Comparison of ENCODE assay signal across 30 cellular contexts in the genomic region with DNA sequence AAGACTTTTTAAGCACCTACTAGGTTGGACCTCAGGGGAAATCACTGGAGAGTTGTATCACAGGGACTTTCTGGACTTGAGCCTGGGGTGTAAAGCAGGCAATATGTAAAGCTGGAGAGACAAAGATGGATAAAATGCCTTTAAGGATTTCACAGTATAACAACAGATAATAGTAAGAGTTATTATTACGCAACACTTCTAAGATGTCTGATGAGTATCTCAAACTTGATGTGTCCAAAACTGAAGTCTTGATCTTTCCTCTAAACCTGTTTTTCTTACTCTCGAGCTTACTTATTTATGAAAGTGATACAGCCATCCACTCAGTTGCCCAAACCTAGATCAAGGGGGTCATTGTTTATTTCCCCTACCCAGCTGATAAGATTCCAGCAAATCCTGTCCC. TPM values are rescaled to one million over a fixed set of nuclear protein-coding genes. Genes with fewer than 3 reads are reported as not detected.
DNase-seq lines count a peak whose midpoint lies in the region; ATAC-seq lines count a peak whose summit lies in the region.
"Had no signal": no experiment of that assay in that cellular context is flagged by ENCODE, and none has a peak within 500 bp of the region (broad histone marks: within the 10 kb centered on the region; RNA-seq: fewer than 3 reads in every experiment).

No MANE protein-coding gene starts in this region.

- DNase-seq in activated naive CD4-positive, alpha-beta T cell treated with anti-CD3 and anti-CD28 coated beads, Interleukin-2, amount 50 U/mL, for 72 hours (ENCODE audit: low spot score in 2 of 2), result no peak
- no peak for DNase-seq in activated T-helper 2 cell treated with anti-CD3 and anti-CD28 coated beads, Interferon-gamma antibody, Interleukin-2, Interleukin-4, amounts not matched to agents 10 μg/mL and 5 μg/mL and 100 μg/mL, durations not matched to agents 14 hours and 24 hours and 36 hours (ENCODE audit: low spot score)
- no peak for DNase-seq in stimulated activated effector memory CD8-positive, alpha-beta T cell treated with anti-CD3 and anti-CD28 coated beads, Interleukin-12 subunit alpha, Interleukin-12 subunit beta, amount 100 ng/mL, for 72 hours (ENCODE audit: low spot score in 2 of 2)
- DNase-seq in NCI-H1694 treated with DMSO at 0.1 percent for 48 hours (lab: John Stamatoyannopoulos, UW) (no peak), pons (ENCODE audit: low spot score) (no peak), posterior cingulate gyrus (no peak)
- DNase-seq: activated CD4-positive, CD25-positive, alpha-beta regulatory T cell; Calu3; DND-41; GF-D8; HCEC 1CT; NCI-H1048; NCI-H748 treated with DMSO at 0.1 percent for 48 hours; ovary; testis had no signal

- intact Hi-C loops in activated T-helper 2 cell treated with anti-CD3 and anti-CD28 coated beads, Interferon-gamma antibody, Interleukin-2, Interleukin-4, amounts not matched to agents 10 μg/mL and 5 μg/mL and 100 μg/mL, durations not matched to agents 14 hours and 24 hours and 36 hours (cut with micrococcal nuclease), result loop anchor here (5.0 kb wide), 1 partner anchor 605 kb away; the partner anchor contains the start of gene PSMA5
- intact Hi-C loops in posterior cingulate gyrus (cut with DNase I), result no loop called here

- H3K27me3 Mint-ChIP-seq in activated naive CD4-positive, alpha-beta T cell treated with anti-CD3 and anti-CD28 coated beads, Interleukin-2, amount 50 U/mL, for 24 hours, result no peaks in the 10 kb centered on the region
- no peaks in the 10 kb centered on the region for H3K27me3 Mint-ChIP-seq in activated T-helper 2 cell treated with anti-CD3 and anti-CD28 coated beads, Interferon-gamma antibody, Interleukin-2, Interleukin-4, amounts not matched to agents 10 μg/mL and 5 μg/mL and 100 μg/mL, durations not matched to agents 14 hours and 24 hours and 36 hours (ENCODE audit: low read depth)
- H3K27me3 Mint-ChIP-seq: stimulated activated naive CD8-positive, alpha-beta T cell treated with anti-CD3 and anti-CD28 coated beads, Interleukin-15, Interleukin-2, amounts not matched to agents 100 ng/mL and 50 ng/mL, for 24 hours had no signal

- H3K9me3 Mint-ChIP-seq in activated naive CD4-positive, alpha-beta T cell treated with anti-CD3 and anti-CD28 coated beads, Interleukin-2, amount 50 U/mL, for 24 hours, result no peaks in the 10 kb centered on the region
- H3K9me3 Mint-ChIP-seq in activated naive CD4-positive, alpha-beta T cell treated with anti-CD3 and anti-CD28 coated beads, Interleukin-2, amount 50 U/mL, for 72 hours, result peaks cover 8 to 13% of the 10 kb centered on the region in 2 donors
- H3K9me3 Mint-ChIP-seq in activated T-helper 2 cell treated with anti-CD3 and anti-CD28 coated beads, Interferon-gamma antibody, Interleukin-2, Interleukin-4, amounts not matched to agents 10 μg/mL and 5 μg/mL and 100 μg/mL, durations not matched to agents 14 hours and 24 hours and 36 hours, result no peaks in the 10 kb centered on the region
- H3K9me3 Mint-ChIP-seq in stimulated activated effector memory CD8-positive, alpha-beta T cell treated with anti-CD3 and anti-CD28 coated beads, Interleukin-12 subunit alpha, Interleukin-12 subunit beta, amount 100 ng/mL, for 72 hours, result no peaks in the 10 kb centered on the region
- H3K9me3 Mint-ChIP-seq: nephron; stimulated activated naive CD8-positive, alpha-beta T cell treated with anti-CD3 and anti-CD28 coated beads, Interleukin-15, Interleukin-2, amounts not matched to agents 100 ng/mL and 50 ng/mL, for 24 hours had no signal

- H3K4me3 Mint-ChIP-seq in activated naive CD4-positive, alpha-beta T cell treated with anti-CD3 and anti-CD28 coated beads, Interleukin-2, amount 50 U/mL, for 24 hours, result peak overlapping the region; percentile 12
- no peak overlapping the region for H3K4me3 Mint-ChIP-seq in activated T-helper 2 cell treated with anti-CD3 and anti-CD28 coated beads, Interferon-gamma antibody, Interleukin-2, Interleukin-4, amounts not matched to agents 10 μg/mL and 5 μg/mL and 100 μg/mL, durations not matched to agents 14 hours and 24 hours and 36 hours (ENCODE audit: low read depth)
- peak overlapping the region; percentile 89 for H3K4me3 Mint-ChIP-seq in stimulated activated effector memory CD8-positive, alpha-beta T cell treated with anti-CD3 and anti-CD28 coated beads, Interleukin-12 subunit alpha, Interleukin-12 subunit beta, amount 100 ng/mL, for 72 hours
- H3K4me3 Mint-ChIP-seq: stimulated activated naive CD8-positive, alpha-beta T cell treated with anti-CD3 and anti-CD28 coated beads, Interleukin-15, Interleukin-2, amounts not matched to agents 100 ng/mL and 50 ng/mL, for 24 hours had no signal

- H3K4me1 Mint-ChIP-seq in activated naive CD4-positive, alpha-beta T cell treated with anti-CD3 and anti-CD28 coated beads, Interleukin-2, amount 50 U/mL, for 24 hours, result peaks cover 63% of the 10 kb centered on the region
- peaks cover 40% of the 10 kb centered on the region for H3K4me1 Mint-ChIP-seq in activated T-helper 2 cell treated with anti-CD3 and anti-CD28 coated beads, Interferon-gamma antibody, Interleukin-2, Interleukin-4, amounts not matched to agents 10 μg/mL and 5 μg/mL and 100 μg/mL, durations not matched to agents 14 hours and 24 hours and 36 hours (ENCODE audit: low read depth)
- H3K4me1 Mint-ChIP-seq in stimulated activated effector memory CD8-positive, alpha-beta T cell treated with anti-CD3 and anti-CD28 coated beads, Interleukin-12 subunit alpha, Interleukin-12 subunit beta, amount 100 ng/mL, for 72 hours, result peaks cover 36% of the 10 kb centered on the region

- H3K27ac ChIP-seq in KOPT-K1 (ENCODE audit: low read depth, low read length, poor library complexity, severe bottlenecking), result peak overlapping the region; percentile 66
- H3K27ac ChIP-seq: C4-2B, gastroesophageal sphincter, hepatocyte, ovary, testis had no signal

- peak overlapping the region; percentile 46 for H3K27ac Mint-ChIP-seq in activated naive CD4-positive, alpha-beta T cell treated with anti-CD3 and anti-CD28 coated beads, Interleukin-2, amount 50 U/mL, for 24 hours
- peak overlapping the region in 1 of 2 donors; percentile 89 for H3K27ac Mint-ChIP-seq in activated naive CD4-positive, alpha-beta T cell treated with anti-CD3 and anti-CD28 coated beads, Interleukin-2, amount 50 U/mL, for 72 hours
- H3K27ac Mint-ChIP-seq in activated T-helper 2 cell treated with anti-CD3 and anti-CD28 coated beads, Interferon-gamma antibody, Interleukin-2, Interleukin-4, amounts not matched to agents 10 μg/mL and 5 μg/mL and 100 μg/mL, durations not matched to agents 14 hours and 24 hours and 36 hours, result peak overlapping the region; percentile 1
- no peak overlapping the region for H3K27ac Mint-ChIP-seq in stimulated activated effector memory CD8-positive, alpha-beta T cell treated with anti-CD3 and anti-CD28 coated beads, Interleukin-12 subunit alpha, Interleukin-12 subunit beta, amount 100 ng/mL, for 72 hours
- H3K27ac Mint-ChIP-seq: stimulated activated naive CD8-positive, alpha-beta T cell treated with anti-CD3 and anti-CD28 coated beads, Interleukin-15, Interleukin-2, amounts not matched to agents 100 ng/mL and 50 ng/mL, for 24 hours had no signal

- ATAC-seq in activated naive CD4-positive, alpha-beta T cell treated with anti-CD3 and anti-CD28 coated beads, Interleukin-2, amount 50 U/mL, for 72 hours, result no peak
- no peak for ATAC-seq in stimulated activated effector memory CD8-positive, alpha-beta T cell treated with anti-CD3 and anti-CD28 coated beads, Interleukin-12 subunit alpha, Interleukin-12 subunit beta, amount 100 ng/mL, for 72 hours
- ATAC-seq: gastroesophageal sphincter had no signal

- H3K36me3 ChIP-seq in KOPT-K1 (ENCODE audit: insufficient read depth, low read length), result peaks cover 4% of the 10 kb centered on the region
- H3K36me3 ChIP-seq: ovary had no signal

- H3K9me3 ChIP-seq in KOPT-K1 (ENCODE audit: insufficient read depth, low read length, poor library complexity, severe bottlenecking), result no peaks in the 10 kb centered on the region
- H3K9me3 ChIP-seq: gastroesophageal sphincter, ovary, testis had no signal

- H3K36me3 Mint-ChIP-seq in activated naive CD4-positive, alpha-beta T cell treated with anti-CD3 and anti-CD28 coated beads, Interleukin-2, amount 50 U/mL, for 24 hours, result no peaks in the 10 kb centered on the region
- H3K36me3 Mint-ChIP-seq in activated naive CD4-positive, alpha-beta T cell treated with anti-CD3 and anti-CD28 coated beads, Interleukin-2, amount 50 U/mL, for 72 hours, result peaks cover 0 to 9% of the 10 kb centered on the region in 2 donors
- peaks cover 7% of the 10 kb centered on the region for H3K36me3 Mint-ChIP-seq in activated T-helper 2 cell treated with anti-CD3 and anti-CD28 coated beads, Interferon-gamma antibody, Interleukin-2, Interleukin-4, amounts not matched to agents 10 μg/mL and 5 μg/mL and 100 μg/mL, durations not matched to agents 14 hours and 24 hours and 36 hours (ENCODE audit: low read depth)
- peaks cover 23% of the 10 kb centered on the region for H3K36me3 Mint-ChIP-seq in stimulated activated effector memory CD8-positive, alpha-beta T cell treated with anti-CD3 and anti-CD28 coated beads, Interleukin-12 subunit alpha, Interleukin-12 subunit beta, amount 100 ng/mL, for 72 hours

RNA-seq across cellular contexts. Expression of gene STRIP1, which starts 2.1 kb away (rescaled TPM):
- total RNA-seq in activated naive CD4-positive, alpha-beta T cell treated with anti-CD3 and anti-CD28 coated beads, Interleukin-2, amount 50 U/mL, for 72 hours, result 10 to 100 TPM; 26.5 to 39.8 TPM
- 37.4 and 39.1 TPM in 2 replicates for total RNA-seq in activated T-helper 2 cell treated with anti-CD3 and anti-CD28 coated beads, Interferon-gamma antibody, Interleukin-2, Interleukin-4, amounts not matched to agents 10 μg/mL and 5 μg/mL and 100 μg/mL, durations not matched to agents 14 hours and 24 hours and 36 hours

RNA-seq across cellular contexts. Expression of gene ALX3, which starts 38.1 kb away (rescaled TPM):
- total RNA-seq in activated naive CD4-positive, alpha-beta T cell treated with anti-CD3 and anti-CD28 coated beads, Interleukin-2, amount 50 U/mL, for 72 hours, result not detected
- total RNA-seq in activated T-helper 2 cell treated with anti-CD3 and anti-CD28 coated beads, Interferon-gamma antibody, Interleukin-2, Interleukin-4, amounts not matched to agents 10 μg/mL and 5 μg/mL and 100 μg/mL, durations not matched to agents 14 hours and 24 hours and 36 hours, result not detected in 2 replicates
- total RNA-seq: activated CD8-positive, alpha-beta memory T cell treated with anti-CD3 and anti-CD28 coated beads for 36 hours; bronchial epithelial cell; Calu3; endothelial cell of umbilical vein; fibroblast of lung; gastroesophageal sphincter; lung; mononuclear cell; RPMI7951; smooth muscle cell had no signal

RNA-seq across cellular contexts. Expression of gene AHCYL1, which starts 47.8 kb away (rescaled TPM):
- total RNA-seq in activated naive CD4-positive, alpha-beta T cell treated with anti-CD3 and anti-CD28 coated beads, Interleukin-2, amount 50 U/mL, for 72 hours, result 100 to 1,000 TPM in 1 of 2 donors, 10 to 100 TPM in 1; 78.8 to 112 TPM
- 85.8 and 86.5 TPM in 2 replicates for total RNA-seq in activated T-helper 2 cell treated with anti-CD3 and anti-CD28 coated beads, Interferon-gamma antibody, Interleukin-2, Interleukin-4, amounts not matched to agents 10 μg/mL and 5 μg/mL and 100 μg/mL, durations not matched to agents 14 hours and 24 hours and 36 hours
